8 cellular contexts compared by ENCODE assay signal in the genomic region with DNA sequence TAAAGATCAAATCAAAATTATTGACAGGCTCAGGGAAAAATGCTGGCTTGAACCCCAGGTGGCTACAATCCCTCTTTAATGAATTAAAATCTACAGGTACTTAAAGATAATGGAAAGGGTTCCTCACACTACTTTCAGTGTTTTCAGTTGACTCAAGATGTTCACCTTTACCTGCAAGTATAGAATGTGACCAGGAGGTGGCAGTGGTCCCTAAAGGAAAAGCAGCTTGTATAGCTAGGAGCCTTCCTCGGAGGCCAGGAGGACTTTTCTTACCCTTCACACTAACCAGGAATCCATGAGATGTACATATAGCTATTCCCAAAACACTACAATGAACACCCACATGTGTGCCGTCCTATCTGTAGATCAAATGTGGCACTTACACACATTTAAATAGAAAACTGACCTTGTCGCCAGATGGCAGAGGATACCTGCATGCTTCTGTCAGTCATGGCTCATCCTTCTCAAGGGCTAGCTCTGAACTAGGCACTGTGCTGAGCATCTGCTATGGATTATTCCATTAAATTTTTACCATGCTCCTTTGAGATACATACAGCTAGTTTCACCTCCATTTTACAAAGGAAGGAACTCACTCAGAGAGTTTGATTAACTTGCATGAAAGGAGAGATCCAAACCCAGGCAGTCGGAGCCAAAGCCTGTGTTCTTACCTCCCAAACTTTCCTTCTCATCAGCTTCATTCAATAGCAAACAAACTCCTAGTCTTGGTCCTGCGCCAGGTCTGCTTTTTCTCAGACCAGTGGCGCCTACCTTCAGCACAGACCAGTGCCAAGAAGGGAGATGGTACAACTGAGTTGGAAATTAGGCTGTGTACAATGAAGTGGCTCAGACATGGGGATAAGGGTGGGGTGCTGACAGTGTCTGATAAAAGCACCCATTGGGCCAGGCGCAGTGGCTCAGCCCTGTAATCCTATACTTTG. TPM values are rescaled to one million over a fixed set of nuclear protein-coding genes. Genes with fewer than 3 reads are reported as not detected.
A peak's percentile ranks its signal among the peaks of the same experiment; 100 is the strongest.
DNase-seq lines count a peak whose midpoint lies in the region; ATAC-seq, FAIRE-seq and TF ChIP-seq lines count a peak whose summit lies in the region.

No MANE protein-coding gene starts in this region.

- H2AFZ ChIP-seq in K562 (ENCODE audit: low read depth, low read length) = no peak overlapping the region

- no peaks in the 10 kb centered on the region for H3K4me1 ChIP-seq in K562 (replicated peaks in 1 of 2; ENCODE audit: control insufficient read depth in 2 of 2, insufficient read depth in 2 of 2, low read length in 2 of 2)

- peak; percentile 89 to 94 for TF ChIP-seq RAD21 in K562 (CRISPR knock-in tag; conservative IDR thresholded peaks at IDR 0.05 in 1 of 2, IDR thresholded peaks at IDR 0.05 in 1 of 2)

- no peak overlapping the region for H3K27ac ChIP-seq in K562 (ENCODE audit: extremely low read depth, low read depth, low read length)

- no TSS peak for BruUV-seq in K562 (replicated peaks; lab: Mats Ljungman, UMichigan)

- in situ Hi-C loops in K562 (cut with MboI) = loop anchor here (5.0 to 25.0 kb wide), 2 partner anchors 439 to 1104 kb away; no protein-coding TSS in a partner anchor

- peak; percentile 83 for DNase-seq in GM12865 (ENCODE audit: low read depth)
- peak; percentile 72 for DNase-seq in HEK293T (ENCODE audit: extremely low spot score)
- DNase-seq in NCI-H1092 treated with DMSO at 0.1 percent for 48 hours (lab: John Stamatoyannopoulos, UW) = peak; percentile 77
- DNase-seq in SW480 (ENCODE audit: low spot score) = peak; percentile 73
- peak; percentile 66 to 76 (median 66) for DNase-seq in K562 (ENCODE audit: extremely low read depth in 1 of 4, low spot score in 3 of 4)
- peak; percentile 80 for DNase-seq in iPS-NIHi7 (ENCODE audit: extremely low spot score)
- DNase-seq in stimulated activated CD4-positive, alpha-beta T cell treated with anti-CD3 and anti-CD28 coated beads, Interleukin-15, amount 100 ng/mL, for 24 hours = peak; percentile 69
- DNase-seq in NCI-H1048 (lab: John Stamatoyannopoulos, UW) = no peak

- TF ChIP-seq CTCF in GM12865 (IDR thresholded peaks at IDR 0.05; ENCODE audit: insufficient read depth, low read depth, low read length, missing control alignments) = peak; percentile 73
- TF ChIP-seq CTCF in K562 (IDR thresholded peaks at IDR 0.05 in 2 of 3, conservative IDR thresholded peaks at IDR 0.05 in 1 of 3; ENCODE audit: insufficient read depth in 2 of 3, low read depth in 1 of 3, low read length in 3 of 3) = peak; percentile 65 to 80 (median 74)

- H3K9me3 ChIP-seq in K562 (replicated peaks; ENCODE audit: control insufficient read depth, insufficient read depth, low read depth, low read length) = no peaks in the 10 kb centered on the region

- intact Hi-C loops in K562 (cut with micrococcal nuclease) = loop anchor here (1.0 to 10.0 kb wide), 5 partner anchors 34 to 1121 kb away; no protein-coding TSS in a partner anchor

- H3K9me1 ChIP-seq in K562 (ENCODE audit: control insufficient read depth, insufficient read depth, low read length) = no peaks in the 10 kb centered on the region

- peak; percentile 95 for ATAC-seq in K562

- no peaks in the 10 kb centered on the region for H3K36me3 ChIP-seq in K562 (ENCODE audit: control insufficient read depth, insufficient read depth, low read length)

- TF ChIP-seq POLR2A in K562 (conservative IDR thresholded peaks at IDR 0.05) = no peak

- H3K27me3 ChIP-seq in K562 (ENCODE audit: control insufficient read depth in 2 of 2, insufficient read depth in 2 of 2, low read length in 2 of 2) = peaks cover 0 to 5% of the 10 kb centered on the region in 2 experiments; a peak in 1 of 5 replicates

- WGBS in K562 (ENCODE audit: insufficient coverage, low coverage, missing lambda C conversion rate) = 0% methylated on average over 7 of the region's 7 CpGs

- H3K9ac ChIP-seq in K562 (ENCODE audit: insufficient read depth in 1 of 2, low read depth in 2 of 2, low read length in 2 of 2) = no peak overlapping the region

- CTCF ChIA-PET in HEK293T (lab: Yijun Ruan, JAX) (interaction anchor here (0.5 to 1.7 kb wide), 11 partner anchors 9 to 851 kb away, joined by 3 to 12 read pairs (median 4); no protein-coding TSS in a partner anchor), K562 (lab: Yijun Ruan, JAX; ENCODE audit: low intra/inter-chr PET ratio) (interaction anchor here (0.5 to 3.2 kb wide), 5 partner anchors 10 to 1116 kb away, joined by 3 to 30 read pairs (median 8); no protein-coding TSS in a partner anchor)

- POLR2A ChIA-PET in HEK293T (lab: Yijun Ruan, JAX) = interaction anchor here (0.6 kb wide), 1 partner anchor 31 kb away, joined by 3 read pairs; no protein-coding TSS in a partner anchor
- POLR2A ChIA-PET in K562 (lab: Yijun Ruan, JAX) = interaction anchor here (0.6 kb wide), 1 partner anchor 334 kb away, joined by 3 read pairs; no protein-coding TSS in a partner anchor

- H3K79me2 ChIP-seq in K562 (ENCODE audit: control insufficient read depth, insufficient read depth, low read length) = no peaks in the 10 kb centered on the region

- H4K20me1 ChIP-seq in K562 (replicated peaks; ENCODE audit: control insufficient read depth, insufficient read depth, low read length) = no peaks in the 10 kb centered on the region

- peak; percentile 89 for FAIRE-seq in K562 (lab: Jason Lieb, UNC)

- no peak overlapping the region for H3K4me2 ChIP-seq in K562 (ENCODE audit: insufficient read depth, low read length)

- no peak for TF ChIP-seq EP300 in K562 (IDR thresholded peaks at IDR 0.05; ENCODE audit: low read length)

- H3K4me3 ChIP-seq in GM12865 (ENCODE audit: low read depth, low read length) = no peak overlapping the region
- H3K4me3 ChIP-seq in K562 = no peak overlapping the region

TF ChIP-seq in HEK293T, 16 proteins besides CTCF, POLR2A, EP300 and RAD21:
- TF ChIP-seq, protein P1, sequence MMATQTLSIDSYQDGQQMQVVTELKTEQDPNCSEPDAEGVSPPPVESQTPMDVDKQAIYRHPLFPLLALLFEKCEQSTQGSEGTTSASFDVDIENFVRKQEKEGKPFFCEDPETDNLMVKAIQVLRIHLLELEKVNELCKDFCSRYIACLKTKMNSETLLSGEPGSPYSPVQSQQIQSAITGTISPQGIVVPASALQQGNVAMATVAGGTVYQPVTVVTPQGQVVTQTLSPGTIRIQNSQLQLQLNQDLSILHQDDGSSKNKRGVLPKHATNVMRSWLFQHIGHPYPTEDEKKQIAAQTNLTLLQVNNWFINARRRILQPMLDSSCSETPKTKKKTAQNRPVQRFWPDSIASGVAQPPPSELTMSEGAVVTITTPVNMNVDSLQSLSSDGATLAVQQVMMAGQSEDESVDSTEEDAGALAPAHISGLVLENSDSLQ (IDR thresholded peaks at IDR 0.05) = no peak
- no peak for TF ChIP-seq LEF1 (IDR thresholded peaks at IDR 0.05; ENCODE audit: borderline replicate concordance)
- TF ChIP-seq FOXK2 (IDR thresholded peaks at IDR 0.05) = no peak

TF ChIP-seq in K562, 482 proteins besides CTCF, POLR2A, EP300 and RAD21 (continues in another document):
- TF ChIP-seq, protein P2, sequence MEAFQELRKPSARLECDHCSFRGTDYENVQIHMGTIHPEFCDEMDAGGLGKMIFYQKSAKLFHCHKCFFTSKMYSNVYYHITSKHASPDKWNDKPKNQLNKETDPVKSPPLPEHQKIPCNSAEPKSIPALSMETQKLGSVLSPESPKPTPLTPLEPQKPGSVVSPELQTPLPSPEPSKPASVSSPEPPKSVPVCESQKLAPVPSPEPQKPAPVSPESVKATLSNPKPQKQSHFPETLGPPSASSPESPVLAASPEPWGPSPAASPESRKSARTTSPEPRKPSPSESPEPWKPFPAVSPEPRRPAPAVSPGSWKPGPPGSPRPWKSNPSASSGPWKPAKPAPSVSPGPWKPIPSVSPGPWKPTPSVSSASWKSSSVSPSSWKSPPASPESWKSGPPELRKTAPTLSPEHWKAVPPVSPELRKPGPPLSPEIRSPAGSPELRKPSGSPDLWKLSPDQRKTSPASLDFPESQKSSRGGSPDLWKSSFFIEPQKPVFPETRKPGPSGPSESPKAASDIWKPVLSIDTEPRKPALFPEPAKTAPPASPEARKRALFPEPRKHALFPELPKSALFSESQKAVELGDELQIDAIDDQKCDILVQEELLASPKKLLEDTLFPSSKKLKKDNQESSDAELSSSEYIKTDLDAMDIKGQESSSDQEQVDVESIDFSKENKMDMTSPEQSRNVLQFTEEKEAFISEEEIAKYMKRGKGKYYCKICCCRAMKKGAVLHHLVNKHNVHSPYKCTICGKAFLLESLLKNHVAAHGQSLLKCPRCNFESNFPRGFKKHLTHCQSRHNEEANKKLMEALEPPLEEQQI (IDR thresholded peaks at IDR 0.05) = no peak
- TF ChIP-seq MEIS2 (IDR thresholded peaks at IDR 0.05; ENCODE audit: partially characterized antibody) (no peak), ZNF764 (CRISPR knock-in tag; IDR thresholded peaks at IDR 0.05; ENCODE audit: low read depth) (no peak), SIX5 (IDR thresholded peaks at IDR 0.05; ENCODE audit: borderline replicate concordance in 1 of 2, insufficient read depth in 1 of 2, low read depth in 1 of 2, low read length in 2 of 2) (no peak)

RNA-seq across cellular contexts. Expression of a gene that starts 24.5 kb away (rescaled TPM):
- not detected in 2 replicates for total RNA-seq in K562 (2011; cell fraction: chromatin; rRNA removed; ENCODE audit: low replicate concordance)
- not detected in 2 replicates for total RNA-seq in K562 (2011; cell fraction: nucleolus; rRNA removed)
- total RNA-seq in K562 (2011; cell fraction: nucleoplasm; rRNA removed) = not detected in 2 replicates
- total RNA-seq in K562 (2014; rRNA removed) = not detected in 2 replicates
- not detected in 2 replicates for total RNA-seq in K562 (2014; rRNA removed; fragmentation: Illumina TruSeq; extraction: Trizol)
- not detected in 2 replicates for total RNA-seq in K562 (2015; rRNA removed; fragmentation: Illumina TruSeq; extraction: Trizol)
- total RNA-seq in K562 (2021) = not detected in 2 replicates
- polyA plus RNA-seq in K562 (2011; rRNA removed) = not detected in 2 replicates
- polyA plus RNA-seq in K562 (2011; cell fraction: cytosol; rRNA removed) = not detected in 2 replicates
- polyA plus RNA-seq in K562 (2011; cell fraction: nucleus; rRNA removed) = not detected in 2 replicates
- not detected in 2 replicates for polyA plus RNA-seq in K562 (2012)
- polyA plus RNA-seq in K562 (2014; fragmentation: Illumina TruSeq; extraction: Trizol) = not detected in 2 replicates
- not detected for polyA plus RNA-seq in K562 (2014; fragmentation: Nextera tagmentation; extraction: Ambion mirVana)
- not detected in 2 replicates for polyA plus RNA-seq in K562 (2014; rRNA removed)
- polyA minus RNA-seq in K562 (2011; rRNA and poly(A)+ RNA removed) = not detected in 2 replicates
- polyA minus RNA-seq in K562 (2011; cell fraction: cytosol; rRNA and poly(A)+ RNA removed) = not detected in 2 replicates
- not detected in 2 replicates for polyA minus RNA-seq in K562 (2011; cell fraction: nucleus; rRNA and poly(A)+ RNA removed)
